In the genomic region with DNA sequence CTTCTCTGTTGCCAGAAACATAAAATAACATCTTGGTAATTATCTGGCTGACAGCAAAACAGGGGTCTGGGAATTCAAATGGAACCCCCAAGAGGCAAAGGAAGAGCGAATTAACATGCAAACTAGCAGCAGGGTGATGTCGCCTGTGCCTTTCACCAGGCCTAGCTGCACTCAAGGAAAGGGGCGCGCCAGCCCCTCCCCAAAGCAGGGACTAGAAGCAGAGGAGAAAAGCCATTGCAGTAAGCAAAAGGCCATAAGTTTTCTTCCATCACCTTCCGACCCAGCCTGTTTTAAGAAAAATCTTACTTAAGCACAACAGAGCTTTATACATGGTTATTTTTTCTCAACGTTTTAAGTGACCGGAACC, we compare ENCODE assay signal across 8 cellular contexts. TPM values are rescaled to one million over a fixed set of nuclear protein-coding genes. Genes with fewer than 3 reads are reported as not detected.
DNase-seq lines count a peak whose midpoint lies in the region; ATAC-seq and TF ChIP-seq lines count a peak whose summit lies in the region.

No MANE protein-coding gene starts in this region.

- H3K27ac Mint-ChIP-seq in T-helper 2 cell treated with Interferon-gamma antibody and Interleukin-4, amounts not matched to agents 5 μg/mL and 100 μg/mL, for 36 hours: peak overlapping the region; percentile 100

- peak overlapping the region; percentile 100 for H3K4me3 Mint-ChIP-seq in T-helper 2 cell treated with Interferon-gamma antibody and Interleukin-4, amounts not matched to agents 5 μg/mL and 100 μg/mL, for 36 hours

- DNase-seq in T-helper 2 cell treated with Interferon-gamma antibody and Interleukin-4, amounts not matched to agents 5 μg/mL and 100 μg/mL, for 36 hours (ENCODE audit: low spot score): peak; percentile 14
- DNase-seq in T-helper 2 cell: no peak
- DNase-seq in SK-N-MC (ENCODE audit: low read depth, low spot score): no peak
- DNase-seq in fibroblast of lung (ENCODE audit: low read depth in 2 of 2): no peak
- DNase-seq in retinal pigment epithelial cell (ENCODE audit: low read depth): no peak
- DNase-seq in DMS79 treated with DMSO at 0.1 percent for 48 hours (lab: John Stamatoyannopoulos, UW): no peak
- no peak for DNase-seq in SHP77 (lab: John Stamatoyannopoulos, UW)

- peak overlapping the region; percentile 100 for H2AFZ ChIP-seq in fibroblast of lung (ENCODE audit: low read length)

- H3K9ac ChIP-seq in SK-N-MC (ENCODE audit: insufficient read length): peak overlapping the region; percentile 85
- peak overlapping the region; percentile 60 for H3K9ac ChIP-seq in fibroblast of lung (ENCODE audit: insufficient read depth, low read length)

- no peaks in the 10 kb centered on the region for H4K20me1 ChIP-seq in fibroblast of lung (ENCODE audit: control insufficient read depth, extremely low read depth, insufficient read depth, low read length)

- peaks cover 28% of the 10 kb centered on the region for H3K36me3 Mint-ChIP-seq in T-helper 2 cell treated with Interferon-gamma antibody and Interleukin-4, amounts not matched to agents 5 μg/mL and 100 μg/mL, for 36 hours (ENCODE audit: low read depth)

- peak; percentile 18 for ATAC-seq in HG02678 (IDR thresholded peaks at IDR 0.05; ENCODE audit: unreplicated experiment)

- H3K9me3 Mint-ChIP-seq in T-helper 2 cell treated with Interferon-gamma antibody and Interleukin-4, amounts not matched to agents 5 μg/mL and 100 μg/mL, for 36 hours: no peaks in the 10 kb centered on the region

- H3K36me3 ChIP-seq in SK-N-MC (ENCODE audit: insufficient read depth, low read length) (peaks cover 26% of the 10 kb centered on the region), fibroblast of lung (ENCODE audit: control insufficient read depth, insufficient read depth, low read length) (no peaks in the 10 kb centered on the region)

- H3K4me1 ChIP-seq in fibroblast of lung (ENCODE audit: control insufficient read depth, extremely low read depth, insufficient read depth, low read length): peaks cover 3% of the 10 kb centered on the region

- H3K4me3 ChIP-seq in SK-N-MC: peak overlapping the region; percentile 90
- H3K4me3 ChIP-seq in fibroblast of lung (replicated peaks in 1 of 4; ENCODE audit: control extremely low read depth in 1 of 4, insufficient read depth in 1 of 4, low read depth in 3 of 4, low read length in 4 of 4): peak overlapping the region; percentile 69 to 91 (median 82)
- peak overlapping the region; percentile 97 for H3K4me3 ChIP-seq in retinal pigment epithelial cell (ENCODE audit: low read length)

- H3K79me2 ChIP-seq in fibroblast of lung (ENCODE audit: control insufficient read depth, insufficient read depth, low read length): peaks cover 19% of the 10 kb centered on the region

- peak overlapping the region; percentile 84 for H3K27ac ChIP-seq in SK-N-MC
- H3K27ac ChIP-seq in fibroblast of lung (ENCODE audit: insufficient read depth, low read length): peak overlapping the region; percentile 76

- TF ChIP-seq CTCF in fibroblast of lung (conservative IDR thresholded peaks at IDR 0.05 in 1 of 2, IDR thresholded peaks at IDR 0.05 in 1 of 2; ENCODE audit: low read depth in 1 of 2, low read length in 2 of 2) (no peak), retinal pigment epithelial cell (conservative IDR thresholded peaks at IDR 0.05; ENCODE audit: low read depth, low read length) (no peak)

- no peaks in the 10 kb centered on the region for H3K9me3 ChIP-seq in SK-N-MC (ENCODE audit: low read depth, low read length)
- H3K9me3 ChIP-seq in fibroblast of lung (ENCODE audit: control insufficient read depth, insufficient read depth, low read depth, low read length): no peaks in the 10 kb centered on the region

- H3K27me3 Mint-ChIP-seq in T-helper 2 cell treated with Interferon-gamma antibody and Interleukin-4, amounts not matched to agents 5 μg/mL and 100 μg/mL, for 36 hours (ENCODE audit: low read depth): peaks cover 3% of the 10 kb centered on the region

- peaks cover 33% of the 10 kb centered on the region for H3K4me1 Mint-ChIP-seq in T-helper 2 cell treated with Interferon-gamma antibody and Interleukin-4, amounts not matched to agents 5 μg/mL and 100 μg/mL, for 36 hours (ENCODE audit: low read depth)

- no peaks in the 10 kb centered on the region for H3K27me3 ChIP-seq in fibroblast of lung (ENCODE audit: control insufficient read depth, insufficient read depth, low read length)

- H3K4me2 ChIP-seq in fibroblast of lung (ENCODE audit: extremely low read depth, insufficient read depth, low read length): peak overlapping the region; percentile 91

RNA-seq across cellular contexts. Expression of gene POC5, which starts 0.5 kb away (rescaled TPM):
- 13.9 and 17.0 TPM in 2 replicates for total RNA-seq in fibroblast of lung
- polyA plus RNA-seq in fibroblast of lung: 9.2 and 11.3 TPM in 2 replicates
- 4.3 and 4.7 TPM in 2 replicates for polyA plus RNA-seq in fibroblast of lung (2012)
- polyA minus RNA-seq in fibroblast of lung (ENCODE audit: low replicate concordance): 2.2 and 8.9 TPM in 2 replicates
